8 cellular contexts compared by ENCODE assay signal in the genomic region with DNA sequence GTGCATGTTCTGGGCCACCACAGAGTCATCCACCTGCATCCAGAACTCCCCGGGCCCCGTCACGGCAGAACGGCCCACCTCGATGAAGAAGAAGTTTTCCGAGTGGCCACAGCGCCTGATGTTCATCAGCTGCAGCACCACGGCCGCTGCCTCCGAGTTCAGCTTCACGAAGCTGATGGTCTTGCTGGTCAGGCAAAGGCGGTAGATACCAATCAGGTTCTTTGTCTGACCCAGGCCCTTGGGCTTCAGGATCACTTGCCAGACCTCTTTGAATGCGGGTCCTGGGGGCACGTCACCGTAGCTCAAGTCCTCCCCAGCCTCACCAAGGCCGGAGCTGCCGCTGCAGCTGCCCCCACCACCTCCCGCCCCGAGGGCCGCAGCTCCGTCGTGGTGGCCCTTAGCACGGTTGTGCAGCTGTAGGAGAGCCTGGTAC. TPM values are rescaled to one million over a fixed set of nuclear protein-coding genes. Genes with fewer than 3 reads are reported as not detected.
DNase-seq lines count a peak whose midpoint lies in the region; ATAC-seq and TF ChIP-seq lines count a peak whose summit lies in the region.

No MANE protein-coding gene starts in this region.

- no peaks in the 10 kb centered on the region for H3K9me3 ChIP-seq in muscle layer of colon (ENCODE audit: low read length)

- peaks cover 59% of the 10 kb centered on the region for H3K4me1 Mint-ChIP-seq in stimulated activated naive CD8-positive, alpha-beta T cell treated with anti-CD3 and anti-CD28 coated beads, Interleukin-15, Interleukin-2, amounts not matched to agents 100 ng/mL and 50 ng/mL, for 24 hours (ENCODE audit: low read depth)

- peaks cover 31% of the 10 kb centered on the region for H3K4me1 ChIP-seq in muscle layer of colon (ENCODE audit: insufficient read depth, low read length)

- no peak overlapping the region for H3K27ac Mint-ChIP-seq in stimulated activated naive CD8-positive, alpha-beta T cell treated with anti-CD3 and anti-CD28 coated beads, Interleukin-15, Interleukin-2, amounts not matched to agents 100 ng/mL and 50 ng/mL, for 24 hours

- in situ Hi-C loops in KBM-7 (cut with MboI; ENCODE audit: low pct_unique_long_range_greater_than_20kb, low sequenced_read_pairs): no loop called here

- TF ChIP-seq POLR2A in GM18505 (IDR thresholded peaks at IDR 0.05; ENCODE audit: borderline replicate concordance, extremely low read depth, insufficient read depth, insufficient read length): no peak

- H3K4me3 Mint-ChIP-seq in stimulated activated naive CD8-positive, alpha-beta T cell treated with anti-CD3 and anti-CD28 coated beads, Interleukin-15, Interleukin-2, amounts not matched to agents 100 ng/mL and 50 ng/mL, for 24 hours: peak overlapping the region; percentile 84

- TF ChIP-seq CTCF in dorsolateral prefrontal cortex (IDR thresholded peaks at IDR 0.05 in 54 of 56, conservative IDR thresholded peaks at IDR 0.05 in 2 of 56; ENCODE audit: low read depth in 1 of 56, partially characterized antibody in 56 of 56): no peak

- no peak for ATAC-seq in stimulated activated naive CD8-positive, alpha-beta T cell treated with anti-CD3 and anti-CD28 coated beads, Interleukin-15, Interleukin-2, amounts not matched to agents 100 U/mL and 50 U/mL, for 24 hours
- no peak for ATAC-seq in GM18505 (IDR thresholded peaks at IDR 0.05; ENCODE audit: unreplicated experiment)

- no peak for DNase-seq in stimulated activated naive CD8-positive, alpha-beta T cell treated with anti-CD3 and anti-CD28 coated beads, Interleukin-15, Interleukin-2, amounts not matched to agents 100 U/mL and 50 U/mL, for 24 hours
- peak in 1 of 10 donors; percentile 49 for DNase-seq in dorsolateral prefrontal cortex
- no peak for DNase-seq in hepatic stellate cell (ENCODE audit: low spot score)
- DNase-seq in KBM-7: no peak
- DNase-seq in stimulated activated CD4-positive, alpha-beta T cell treated with anti-CD3 and anti-CD28 coated beads, Interleukin-12 subunit alpha, Interleukin-12 subunit beta, amount 100 ng/mL, for 4 hours: no peak

- peaks cover 6% of the 10 kb centered on the region for H3K27me3 Mint-ChIP-seq in stimulated activated naive CD8-positive, alpha-beta T cell treated with anti-CD3 and anti-CD28 coated beads, Interleukin-15, Interleukin-2, amounts not matched to agents 100 ng/mL and 50 ng/mL, for 24 hours

- peaks cover 5% of the 10 kb centered on the region for H3K36me3 Mint-ChIP-seq in stimulated activated naive CD8-positive, alpha-beta T cell treated with anti-CD3 and anti-CD28 coated beads, Interleukin-15, Interleukin-2, amounts not matched to agents 100 ng/mL and 50 ng/mL, for 24 hours (ENCODE audit: low read depth)

- intact Hi-C loops in dorsolateral prefrontal cortex (cut with DNase I): loop anchor here (5.0 to 10.0 kb wide), 5 partner anchors 583 to 1126 kb away; no protein-coding TSS in a partner anchor

- H3K36me3 ChIP-seq in muscle layer of colon (ENCODE audit: insufficient read depth, low read length): peaks cover 10% of the 10 kb centered on the region

- H3K4me3 ChIP-seq in dorsolateral prefrontal cortex (peak overlapping the region; percentile 50 to 89 (median 77)), muscle layer of colon (ENCODE audit: low read depth in 1 of 2, low read length in 2 of 2) (peak overlapping the region; percentile 83 to 96)

- peak overlapping the region; percentile 71 for H3K9ac ChIP-seq in muscle layer of colon (ENCODE audit: low read length)

- H3K27ac ChIP-seq in dorsolateral prefrontal cortex (peak overlapping the region in 46 of 59 donors; percentile 12 to 93 (median 85)), muscle layer of colon (ENCODE audit: low read depth, low read length) (peak overlapping the region; percentile 88)

- H3K27me3 ChIP-seq in dorsolateral prefrontal cortex (no peaks in the 10 kb centered on the region), muscle layer of colon (ENCODE audit: control insufficient read depth in 1 of 2, insufficient read depth in 2 of 2, low read length in 2 of 2) (no peaks in the 10 kb centered on the region)

- H3K9me3 Mint-ChIP-seq in stimulated activated naive CD8-positive, alpha-beta T cell treated with anti-CD3 and anti-CD28 coated beads, Interleukin-15, Interleukin-2, amounts not matched to agents 100 ng/mL and 50 ng/mL, for 24 hours: no peaks in the 10 kb centered on the region

RNA-seq across cellular contexts. Expression of a gene that starts 1.6 kb away (rescaled TPM):
- total RNA-seq in dorsolateral prefrontal cortex: 10 to 100 TPM in 110 of 120 experiments, 1 to 10 TPM in 10; 6.8 to 23.0 (median 14.4) TPM

RNA-seq across cellular contexts. Expression of a gene that starts 37.8 kb away (rescaled TPM):
- 10 to 100 TPM; 36.7 to 99.9 (median 61.0) TPM for total RNA-seq in dorsolateral prefrontal cortex
